ENCODE assay signal across 8 cellular contexts in the genomic region with DNA sequence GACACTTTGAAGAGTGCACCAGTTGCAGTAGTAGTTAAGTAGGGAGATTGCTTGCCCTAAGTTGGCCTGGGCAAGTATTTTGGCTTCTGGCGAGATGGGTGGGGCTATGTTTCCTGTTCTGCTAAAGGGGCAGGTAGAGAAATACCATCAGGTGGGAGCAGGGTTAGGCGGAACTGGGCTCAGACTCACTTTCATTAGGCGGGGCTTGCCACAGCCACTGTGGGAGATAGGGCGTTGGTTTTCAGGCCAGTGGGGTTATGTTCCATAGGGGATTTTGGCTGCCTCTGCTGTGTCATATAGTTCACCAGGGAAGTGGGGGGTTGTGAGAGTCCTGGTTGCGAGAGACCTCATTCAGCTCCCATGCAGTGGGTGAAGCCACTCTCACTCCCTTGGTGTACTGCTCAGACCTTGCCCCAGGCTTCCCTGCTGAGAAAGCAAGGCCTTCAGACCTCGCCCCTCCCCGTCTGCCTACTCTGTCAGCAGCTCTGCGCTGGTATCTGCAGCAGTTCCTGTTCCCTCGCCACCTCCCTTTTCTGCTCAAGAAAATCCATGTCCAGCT.
DNase-seq lines count a peak whose midpoint lies in the region; ATAC-seq lines count a peak whose summit lies in the region.
"Had no signal": no experiment of that assay in that cellular context is flagged by ENCODE, and none has a peak within 500 bp of the region (broad histone marks: within the 10 kb centered on the region; RNA-seq: fewer than 3 reads in every experiment).

No MANE protein-coding gene starts in this region.

- ATAC-seq in GM19468 (IDR thresholded peaks at IDR 0.05; ENCODE audit: extremely low read depth, unreplicated experiment): peak; percentile 67
- peak; percentile 77 for ATAC-seq in HG03342 (IDR thresholded peaks at IDR 0.05; ENCODE audit: unreplicated experiment)
- ATAC-seq: Panc1 had no signal

- no peaks in the 10 kb centered on the region for H3K27me3 ChIP-seq in iPS-20b (ENCODE audit: insufficient read depth, low read length)

- peaks cover 12% of the 10 kb centered on the region for H3K4me1 ChIP-seq in iPS-20b (ENCODE audit: insufficient read depth, low read length)

- H3K9ac ChIP-seq in iPS-20b (ENCODE audit: low read depth, low read length): no peak overlapping the region

- H3K36me3 ChIP-seq in iPS-20b (ENCODE audit: insufficient read depth, low read depth, low read length): peaks cover 68% of the 10 kb centered on the region

- H3K9me3 ChIP-seq in iPS-20b (ENCODE audit: insufficient read depth, low read depth, low read length): no peaks in the 10 kb centered on the region

- peak overlapping the region; percentile 4 for H3K27ac ChIP-seq in iPS-20b (ENCODE audit: low read length)

- no peak overlapping the region for H3K4me3 ChIP-seq in iPS-20b (ENCODE audit: low read length)

- DNase-seq in activated CD8-positive, alpha-beta memory T cell treated with anti-CD3 and anti-CD28 coated beads, Interleukin-2, amount 50 U/mL, for 48 hours: peak; percentile 79
- peak; percentile 75 for DNase-seq in stimulated activated CD8-positive, alpha-beta memory T cell treated with anti-CD3 and anti-CD28 coated beads, Interleukin-4, amount 100 ng/mL, for 48 hours
- DNase-seq in NCI-H446 (lab: John Stamatoyannopoulos, UW): no peak
- no peak for DNase-seq in putamen (ENCODE audit: low spot score)

Comparison
In these comparisons a context has a peak if more than half of its experiments do, and no peak if none do; other contexts are left out.
1. DNase-seq: peak in activated CD8-positive, alpha-beta memory T cell treated with anti-CD3 and anti-CD28 coated beads, Interleukin-2, amount 50 U/mL, for 48 hours (single experiment) and stimulated activated CD8-positive, alpha-beta memory T cell treated with anti-CD3 and anti-CD28 coated beads, Interleukin-4, amount 100 ng/mL, for 48 hours (single experiment); none in NCI-H446 (0 of 2) and putamen (single experiment).